18 cellular contexts compared by ENCODE assay signal in genomic region chr6:107941199-107941598, GRCh38.
"Had no signal": no experiment of that assay in that cellular context is flagged by ENCODE, and none has a peak within 500 bp of the region (broad histone marks: within the 10 kb centered on the region; RNA-seq: fewer than 3 reads in every experiment).

No MANE protein-coding gene starts in this region.

- H2AFZ ChIP-seq: neural progenitor cell had no signal

- H3K9me3 ChIP-seq: thoracic aorta had no signal

- H3K27ac ChIP-seq: coronary artery, epithelial cell of prostate, neural progenitor cell, thoracic aorta had no signal

- H3K9ac ChIP-seq: neural progenitor cell had no signal

- H3K4me3 ChIP-seq: coronary artery, neural progenitor cell, thoracic aorta had no signal

- ATAC-seq: naive thymus-derived CD4-positive, alpha-beta T cell; stimulated activated naive B cell treated with anti-CD40 and anti-IgM and Interleukin-4, amounts not matched to agents 10 μg/mL and 1 μg/mL and 100 μg/mL, for 72 hours had no signal

- H3K4me1 ChIP-seq: neural progenitor cell had no signal

- H3K36me3 ChIP-seq: thoracic aorta had no signal

- H3K4me2 ChIP-seq: neural progenitor cell had no signal

- DNase-seq: activated naive CD8-positive, alpha-beta T cell treated with anti-CD3 and anti-CD28 coated beads for 36 hours; activated T-cell treated with anti-CD3 and anti-CD28 coated beads, Interleukin-2, amount 50 U/mL, for 1 hour; amniotic stem cell; cerebellar nuclear complex; immature natural killer cell; kidney glomerular epithelial cell; naive thymus-derived CD4-positive, alpha-beta T cell; retina; stimulated activated CD4-positive, alpha-beta T cell treated with anti-CD3 and anti-CD28 coated beads, Interleukin-2, amount 100 ng/mL, for 48 hours; stimulated activated CD8-positive, alpha-beta memory T cell treated with anti-CD3 and anti-CD28 coated beads, Interleukin-4, amount 100 ng/mL, for 48 hours; stimulated activated naive B cell treated with anti-CD40 and anti-IgM and Interleukin-4, amounts not matched to agents 10 μg/mL and 1 μg/mL and 100 μg/mL, for 72 hours; T-helper 1 cell; T-helper 9 cell had no signal

- FAIRE-seq: bronchial epithelial cell had no signal

- H3K27me3 ChIP-seq: neural progenitor cell had no signal
